24 cellular contexts compared by ENCODE assay signal in the genomic region with DNA sequence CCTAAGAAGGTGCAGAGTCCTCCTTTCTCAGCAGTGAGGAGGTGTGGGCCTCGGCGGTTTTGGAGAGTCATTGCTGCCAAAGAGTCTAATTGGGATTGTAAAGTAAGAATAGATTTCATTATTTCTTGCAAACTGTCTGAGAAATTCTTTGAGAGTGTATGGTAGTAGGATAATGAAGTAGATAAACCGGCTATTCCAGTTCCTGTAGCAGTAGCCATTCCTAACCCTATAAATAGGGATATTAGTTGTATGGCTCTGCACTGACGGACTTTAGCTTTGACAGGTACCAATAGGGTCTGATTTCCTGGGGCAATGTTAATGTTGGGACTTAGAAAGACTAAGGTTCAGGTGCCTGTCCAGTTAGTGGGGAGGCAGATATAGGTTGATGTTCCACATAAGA. TPM values are rescaled to one million over a fixed set of nuclear protein-coding genes. Genes with fewer than 3 reads are reported as not detected.
"Had no signal": no experiment of that assay in that cellular context is flagged by ENCODE, and none has a peak within 500 bp of the region (broad histone marks: within the 10 kb centered on the region; RNA-seq: fewer than 3 reads in every experiment).

No MANE protein-coding gene starts in this region.

RNA-seq across cellular contexts. Expression of gene NOBOX, which starts 15.4 kb away (rescaled TPM):
- total RNA-seq: activated CD4-positive, alpha-beta memory T cell treated with anti-CD3 and anti-CD28 coated beads for 36 hours; activated CD4-positive, alpha-beta T cell treated with anti-CD3 and anti-CD28 coated beads for 36 hours; activated CD4-positive, alpha-beta T cell treated with anti-CD3 and anti-CD28 coated beads, Interleukin-2, amount 10 ng/mL, durations not matched to agents 24 days and 14 days; activated CD8-positive, alpha-beta memory T cell treated with anti-CD3 and anti-CD28 coated beads for 36 hours; activated CD8-positive, alpha-beta memory T cell treated with anti-CD3 and anti-CD28 coated beads, Interleukin-2, amount 10 ng/mL, durations not matched to agents 7 days and 5 days; activated CD8-positive, alpha-beta T cell treated with anti-CD3 and anti-CD28 coated beads, Interleukin-2, amount 10 ng/mL, durations not matched to agents 7 days and 5 days; activated naive CD4-positive, alpha-beta T cell treated with anti-CD3 and anti-CD28 coated beads for 36 hours; activated naive CD8-positive, alpha-beta T cell treated with anti-CD3 and anti-CD28 coated beads for 36 hours; activated T-helper 1 cell treated with anti-CD3 and anti-CD28 coated beads, Interleukin-12 subunit alpha, Interleukin-12 subunit beta, Interleukin-2, Interleukin-4 antibody, amounts not matched to agents 30 ng/mL and 10 ng/mL and 1 ng/mL, durations not matched to agents 14 hours and 24 hours and 36 hours; activated T-helper 2 cell treated with anti-CD3 and anti-CD28 coated beads, Interferon-gamma antibody, Interleukin-2, Interleukin-4, amounts not matched to agents 10 μg/mL and 5 μg/mL and 100 μg/mL, durations not matched to agents 14 hours and 24 hours and 36 hours; adrenal gland; aorta; body of pancreas; cardiac muscle cell; colonic mucosa; dermis microvascular lymphatic vessel endothelial cell; endothelial cell of umbilical vein; esophagus muscularis mucosa; fibroblast of lung; fibroblast of villous mesenchyme; gastroesophageal sphincter; glomerular endothelial cell; heart right ventricle; T-helper 17 cell had no signal
